In genomic region chr1:19872190-19872589, GRCh38 we compare ENCODE assay signal across 14 cellular contexts. TPM values are rescaled to one million over a fixed set of nuclear protein-coding genes. Genes with fewer than 3 reads are reported as not detected.
DNase-seq lines count a peak whose midpoint lies in the region; ATAC-seq and TF ChIP-seq lines count a peak whose summit lies in the region.
"Had no signal": no experiment of that assay in that cellular context is flagged by ENCODE, and none has a peak within 500 bp of the region (broad histone marks: within the 10 kb centered on the region; RNA-seq: fewer than 3 reads in every experiment).

No MANE protein-coding gene starts in this region.

- H3K9me1 ChIP-seq in IMR-90 (ENCODE audit: insufficient read depth, low read length) = no peaks in the 10 kb centered on the region; the same call in 1 of the 2 replicates

- peak; percentile 77 for TF ChIP-seq CTCF in 22Rv1 (IDR thresholded peaks at IDR 0.05)
- no peak for TF ChIP-seq CTCF in IMR-90 (conservative IDR thresholded peaks at IDR 0.05; ENCODE audit: low read depth, low read length)
- peak; percentile 51 for TF ChIP-seq CTCF in epithelial cell of proximal tubule (conservative IDR thresholded peaks at IDR 0.05; ENCODE audit: low read depth, low read length)

- TF ChIP-seq RAD21 in IMR-90 (IDR thresholded peaks at IDR 0.05; ENCODE audit: low read length) = no peak

- POLR2A ChIA-PET in IMR-90 (lab: Charles Lee; ENCODE audit: unreplicated experiment) = no interaction called here

- H2BK120ac ChIP-seq in IMR-90 (ENCODE audit: low read depth, low read length) (no peak overlapping the region), mesenchymal stem cell (ENCODE audit: low read depth, low read length) (no peak overlapping the region)

- H4K5ac ChIP-seq in IMR-90 (ENCODE audit: low read depth, low read length) = no peak overlapping the region

- no peak for TF ChIP-seq POLR2A in IMR-90 (IDR thresholded peaks at IDR 0.05; ENCODE audit: low read depth, low read length)

- H2BK15ac ChIP-seq in IMR-90 (ENCODE audit: low read depth, low read length) = no peak overlapping the region
- H2BK15ac ChIP-seq in mesenchymal stem cell (ENCODE audit: low read depth, poor library complexity, severe bottlenecking) = no peak overlapping the region

- in situ Hi-C loops in IMR-90 (cut with MboI; ENCODE audit: low sequenced_read_pairs) = no loop called here

- H3K27me3 ChIP-seq in IMR-90 (ENCODE audit: control insufficient read depth, insufficient read depth, low read length) (peaks cover 2% of the 10 kb centered on the region; the same call in 1 of the 2 replicates), mesenchymal stem cell (ENCODE audit: control insufficient read depth in 1 of 2, insufficient read depth in 1 of 2, low read length in 2 of 2) (no peaks in the 10 kb centered on the region)

- H4K8ac ChIP-seq in IMR-90 (ENCODE audit: low read depth in 2 of 2, low read length in 2 of 2) (no peak overlapping the region), mesenchymal stem cell (ENCODE audit: low read length) (no peak overlapping the region)

- H4K91ac ChIP-seq in IMR-90 (ENCODE audit: insufficient read depth, low read depth, low read length) = no peak overlapping the region
- H4K91ac ChIP-seq in mesenchymal stem cell (ENCODE audit: low read length) = no peak overlapping the region

- no peak overlapping the region for H3K56ac ChIP-seq in IMR-90 (ENCODE audit: extremely low read depth, insufficient read depth, low read length)

- dilution Hi-C loops in IMR-90 (cut with HindIII; ENCODE audit: low sequenced_read_pairs, unreplicated experiment) = no loop called here

- H3K23ac ChIP-seq in IMR-90 (ENCODE audit: low read depth, low read length) (no peak overlapping the region), mesenchymal stem cell (ENCODE audit: low read length in 2 of 2) (no peak overlapping the region)

- H3K36me3 ChIP-seq in IMR-90 (ENCODE audit: control insufficient read depth, insufficient read depth, low read length) (no peaks in the 10 kb centered on the region), mesenchymal stem cell (ENCODE audit: control insufficient read depth in 1 of 2, insufficient read depth in 2 of 2, low read depth in 1 of 2, low read length in 2 of 2) (no peaks in the 10 kb centered on the region)

- H2BK5ac ChIP-seq in IMR-90 (ENCODE audit: low read depth, low read length, poor library complexity, severe bottlenecking) = no peak overlapping the region
- no peak overlapping the region for H2BK5ac ChIP-seq in mesenchymal stem cell (ENCODE audit: low read depth, low read length, poor library complexity, severe bottlenecking)

- peaks cover 2% of the 10 kb centered on the region; the same call in 1 of the 2 replicates for H3K4me1 ChIP-seq in IMR-90 (ENCODE audit: control insufficient read depth, insufficient read depth, low read length)
- H3K4me1 ChIP-seq in mesenchymal stem cell (ENCODE audit: control insufficient read depth, insufficient read depth, low read depth, low read length) = peaks cover 1% of the 10 kb centered on the region

- DNase-seq in IMR-90 (no peak), NCI-H748 treated with DMSO at 0.1 percent for 48 hours (lab: John Stamatoyannopoulos, UW) (peak; percentile 88), epithelial cell of proximal tubule (ENCODE audit: low read depth) (no peak), cerebellar nuclear complex (lab: John Stamatoyannopoulos, UW) (no peak), superior temporal gyrus (ENCODE audit: extremely low spot score) (no peak), H4 (ENCODE audit: low spot score) (no peak), mesenchymal stem cell (no peak)
- DNase-seq: head of caudate nucleus; MV-4-11; stimulated activated naive CD8-positive, alpha-beta T cell treated with anti-CD3 and anti-CD28 coated beads, Interleukin-15, amount 100 ng/mL, for 72 hours had no signal

- H3K79me1 ChIP-seq in IMR-90 (ENCODE audit: low read depth in 1 of 2, low read length in 2 of 2) = no peaks in the 10 kb centered on the region
- no peaks in the 10 kb centered on the region for H3K79me1 ChIP-seq in mesenchymal stem cell (replicated peaks; ENCODE audit: low read length, poor library complexity, severe bottlenecking)

- H2AK9ac ChIP-seq in IMR-90 (replicated peaks; ENCODE audit: low read depth, low read length, poor library complexity) = no peak overlapping the region

- no TSS peak for BruUV-seq in IMR-90 (replicated peaks; lab: Mats Ljungman, UMichigan)

- H3K9ac ChIP-seq in IMR-90 (ENCODE audit: low read depth, low read length) (no peak overlapping the region), mesenchymal stem cell (ENCODE audit: low read length) (no peak overlapping the region)

- H3K27ac ChIP-seq in 22Rv1 = 0 out of 2 replicates have a peak overlapping the region, but pooled peaks have one; percentile 29
- no peak overlapping the region for H3K27ac ChIP-seq in IMR-90 (ENCODE audit: insufficient read depth, low read length)
- no peak overlapping the region for H3K27ac ChIP-seq in mesenchymal stem cell (ENCODE audit: low read length, poor library complexity, severe bottlenecking)

- H2AFZ ChIP-seq in IMR-90 (replicated peaks; ENCODE audit: low read length, poor library complexity) (peak overlapping the region; percentile 58), mesenchymal stem cell (ENCODE audit: low read depth, low read length) (no peak overlapping the region)

- H3K9me3 ChIP-seq in IMR-90 (ENCODE audit: control insufficient read depth, insufficient read depth, low read length) (no peaks in the 10 kb centered on the region), mesenchymal stem cell (ENCODE audit: control insufficient read depth, low read length) (no peaks in the 10 kb centered on the region)

- H3K18ac ChIP-seq in IMR-90 (ENCODE audit: low read depth, low read length) = no peak overlapping the region
- no peak overlapping the region for H3K18ac ChIP-seq in mesenchymal stem cell (ENCODE audit: low read depth in 1 of 2, low read length in 2 of 2)

- CTCF ChIA-PET in IMR-90 (lab: Yijun Ruan, JAX) = interaction anchor here (0.6 to 1.4 kb wide), 2 partner anchors 10 to 13 kb away, joined by 4 to 5 read pairs; partner anchors contain the start of gene OTUD3

- no peak overlapping the region for H3K4ac ChIP-seq in IMR-90 (ENCODE audit: low read depth, low read length)
- H3K4ac ChIP-seq in mesenchymal stem cell (ENCODE audit: low read depth in 1 of 2, low read length in 2 of 2) = no peak overlapping the region

- no peak overlapping the region for H2BK20ac ChIP-seq in IMR-90 (ENCODE audit: low read depth, low read length)

- H3K4me3 ChIP-seq in IMR-90 (ENCODE audit: insufficient read depth, low read depth, low read length) (no peak overlapping the region), epithelial cell of proximal tubule (ENCODE audit: low read depth, low read length) (no peak overlapping the region), mesenchymal stem cell (ENCODE audit: insufficient read depth in 1 of 2, low read depth in 1 of 2, low read length in 2 of 2) (no peak overlapping the region)

- H2BK12ac ChIP-seq in mesenchymal stem cell (ENCODE audit: low read length in 2 of 2) = no peak overlapping the region

- WGBS in IMR-90 (ENCODE audit: extremely low coverage in 2 of 2, insufficient read length in 1 of 2), 2 experiments = no CpG with 5 or more reads among the region's 7 CpGs
- WGBS in mesenchymal stem cell = 94% methylated on average over 6 of the region's 7 CpGs

- ATAC-seq in IMR-90 (ENCODE audit: low read depth) = no peak
- ATAC-seq: stimulated activated naive CD8-positive, alpha-beta T cell treated with anti-CD3 and anti-CD28 coated beads, Interleukin-15, amount 100 ng/mL, for 72 hours had no signal

- H3K14ac ChIP-seq in IMR-90 (replicated peaks; ENCODE audit: low read depth, low read length) = no peak overlapping the region
- H3K14ac ChIP-seq in mesenchymal stem cell (ENCODE audit: low read length in 2 of 2) = no peak overlapping the region

- H3K4me2 ChIP-seq in IMR-90 (ENCODE audit: low read depth, low read length) = no peak overlapping the region
- no peak overlapping the region for H3K4me2 ChIP-seq in mesenchymal stem cell (ENCODE audit: low read length, poor library complexity, severe bottlenecking)

- H4K20me1 ChIP-seq in IMR-90 (ENCODE audit: insufficient read depth, low read length) = no peaks in the 10 kb centered on the region

- intact Hi-C loops in IMR-90 (cut with micrococcal nuclease) = no loop called here

- H2AK5ac ChIP-seq in IMR-90 (ENCODE audit: low read depth, low read length) (no peak overlapping the region), mesenchymal stem cell (ENCODE audit: low read length, severe bottlenecking) (no peak overlapping the region)

TF ChIP-seq in IMR-90, 13 proteins besides CTCF, POLR2A, EP300 and RAD21 (continues in another document):
- TF ChIP-seq BHLHE40 (IDR thresholded peaks at IDR 0.05; ENCODE audit: low read depth, low read length) (no peak), RFX5 (IDR thresholded peaks at IDR 0.05; ENCODE audit: low read depth, low read length) (no peak), MXI1 (IDR thresholded peaks at IDR 0.05; ENCODE audit: borderline replicate concordance, low read depth, low read length) (no peak)

RNA-seq across cellular contexts. Expression of gene OTUD3, which starts 10.0 kb away (rescaled TPM):
- total RNA-seq in IMR-90 (2012; rRNA removed) (2.9 and 6.1 TPM in 2 replicates), epithelial cell of proximal tubule (2.6 and 3.5 TPM in 2 replicates)
- polyA plus RNA-seq in IMR-90 (2012; rRNA removed) = 2.6 and 3.1 TPM in 2 replicates
- polyA plus RNA-seq in IMR-90 (2012; cell fraction: cytosol; rRNA removed) = 0.89 and 1.4 TPM in 2 replicates
- polyA plus RNA-seq in IMR-90 (2012; cell fraction: nucleus; rRNA removed; ENCODE audit: low replicate concordance) = 4.3 and 10.2 TPM in 2 replicates
- total RNA-seq in H4 (2014; rRNA removed; shearing (Covaris generic)) = 0.58 and 1.6 TPM in 2 replicates
- 4.1 TPM for polyA plus RNA-seq in mesenchymal stem cell (2013, experiment 1 of 2)
- 3.6 TPM for polyA plus RNA-seq in mesenchymal stem cell (2013, experiment 2 of 2)

RNA-seq across cellular contexts. Expression of gene PLA2G2E, which starts 51.2 kb away (rescaled TPM):
- total RNA-seq in IMR-90 (2012; rRNA removed) (not detected in 2 replicates), epithelial cell of proximal tubule (not detected in 2 replicates)
- polyA plus RNA-seq in IMR-90 (2012; rRNA removed) = not detected in 2 replicates
- polyA plus RNA-seq in IMR-90 (2012; cell fraction: cytosol; rRNA removed) = not detected in 2 replicates
- polyA plus RNA-seq in IMR-90 (2012; cell fraction: nucleus; rRNA removed; ENCODE audit: low replicate concordance) = not detected in 2 replicates
- total RNA-seq in H4 (2014; rRNA removed; shearing (Covaris generic)) = not detected in 2 replicates
- not detected for polyA plus RNA-seq in mesenchymal stem cell (2013, experiment 1 of 2)
- not detected for polyA plus RNA-seq in mesenchymal stem cell (2013, experiment 2 of 2)
- total RNA-seq: activated T-helper 1 cell treated with anti-CD3 and anti-CD28 coated beads, Interleukin-12 subunit alpha, Interleukin-12 subunit beta, Interleukin-2, Interleukin-4 antibody, amounts not matched to agents 30 ng/mL and 10 ng/mL and 1 ng/mL, durations not matched to agents 14 hours and 24 hours and 36 hours; cerebellum; T-helper 2 cell treated with Interferon-gamma antibody and Interleukin-4, amounts not matched to agents 100 ng/mL and 5 ng/mL, for 36 hours had no signal

RNA-seq across cellular contexts. Expression of gene RNF186, which starts 57.1 kb away (rescaled TPM):
- not detected in 2 replicates for total RNA-seq in IMR-90 (2012; rRNA removed)
- polyA plus RNA-seq in IMR-90 (2012; rRNA removed) = not detected in 2 replicates
- not detected in 2 replicates for polyA plus RNA-seq in IMR-90 (2012; cell fraction: cytosol; rRNA removed)
- polyA plus RNA-seq in IMR-90 (2012; cell fraction: nucleus; rRNA removed; ENCODE audit: low replicate concordance) = not detected in 2 replicates
- total RNA-seq in epithelial cell of proximal tubule = not detected in 2 replicates
- not detected in 2 replicates for total RNA-seq in H4 (2014; rRNA removed; shearing (Covaris generic))
- not detected for polyA plus RNA-seq in mesenchymal stem cell (2013, experiment 1 of 2)
- polyA plus RNA-seq in mesenchymal stem cell (2013, experiment 2 of 2) = not detected
- total RNA-seq: activated T-helper 1 cell treated with anti-CD3 and anti-CD28 coated beads, Interleukin-12 subunit alpha, Interleukin-12 subunit beta, Interleukin-2, Interleukin-4 antibody, amounts not matched to agents 30 ng/mL and 10 ng/mL and 1 ng/mL, durations not matched to agents 14 hours and 24 hours and 36 hours; cerebellum; T-helper 2 cell treated with Interferon-gamma antibody and Interleukin-4, amounts not matched to agents 100 ng/mL and 5 ng/mL, for 36 hours had no signal
